In genomic region chr21:42724226-42724920, GRCh38 we compare ENCODE assay signal across 1 cellular context.
TF ChIP-seq lines count a peak whose summit lies in the region.

No MANE protein-coding gene starts in this region.

TF ChIP-seq in HepG2, 621 proteins besides CTCF, POLR2A, EP300 and RAD21 (continued from another document and continues in another):
- TF ChIP-seq, protein P1, sequence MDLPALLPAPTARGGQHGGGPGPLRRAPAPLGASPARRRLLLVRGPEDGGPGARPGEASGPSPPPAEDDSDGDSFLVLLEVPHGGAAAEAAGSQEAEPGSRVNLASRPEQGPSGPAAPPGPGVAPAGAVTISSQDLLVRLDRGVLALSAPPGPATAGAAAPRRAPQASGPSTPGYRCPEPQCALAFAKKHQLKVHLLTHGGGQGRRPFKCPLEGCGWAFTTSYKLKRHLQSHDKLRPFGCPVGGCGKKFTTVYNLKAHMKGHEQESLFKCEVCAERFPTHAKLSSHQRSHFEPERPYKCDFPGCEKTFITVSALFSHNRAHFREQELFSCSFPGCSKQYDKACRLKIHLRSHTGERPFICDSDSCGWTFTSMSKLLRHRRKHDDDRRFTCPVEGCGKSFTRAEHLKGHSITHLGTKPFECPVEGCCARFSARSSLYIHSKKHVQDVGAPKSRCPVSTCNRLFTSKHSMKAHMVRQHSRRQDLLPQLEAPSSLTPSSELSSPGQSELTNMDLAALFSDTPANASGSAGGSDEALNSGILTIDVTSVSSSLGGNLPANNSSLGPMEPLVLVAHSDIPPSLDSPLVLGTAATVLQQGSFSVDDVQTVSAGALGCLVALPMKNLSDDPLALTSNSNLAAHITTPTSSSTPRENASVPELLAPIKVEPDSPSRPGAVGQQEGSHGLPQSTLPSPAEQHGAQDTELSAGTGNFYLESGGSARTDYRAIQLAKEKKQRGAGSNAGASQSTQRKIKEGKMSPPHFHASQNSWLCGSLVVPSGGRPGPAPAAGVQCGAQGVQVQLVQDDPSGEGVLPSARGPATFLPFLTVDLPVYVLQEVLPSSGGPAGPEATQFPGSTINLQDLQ (CRISPR knock-in tag; IDR thresholded peaks at IDR 0.05): no peak
- TF ChIP-seq ZNF850 (CRISPR knock-in tag; conservative IDR thresholded peaks at IDR 0.05) (no peak), ZBTB1 (CRISPR knock-in tag; IDR thresholded peaks at IDR 0.05; ENCODE audit: borderline replicate concordance) (no peak), PPARG (CRISPR knock-in tag; conservative IDR thresholded peaks at IDR 0.05) (peak; percentile 97), SALL2 (CRISPR knock-in tag; IDR thresholded peaks at IDR 0.05) (no peak), TBX2 (CRISPR knock-in tag; IDR thresholded peaks at IDR 0.05; ENCODE audit: borderline replicate concordance) (peak; percentile 49), SAP130 (CRISPR knock-in tag; IDR thresholded peaks at IDR 0.05; ENCODE audit: low read depth) (peak; percentile 69), ZNF556 (CRISPR knock-in tag; IDR thresholded peaks at IDR 0.05; ENCODE audit: borderline replicate concordance) (peak; percentile 53; the same call in 1 of the 2 replicates), MEF2D (CRISPR knock-in tag; IDR thresholded peaks at IDR 0.05) (0 out of 2 replicates have a peak, but pooled peaks have one; percentile 46), KDM3A (CRISPR knock-in tag; IDR thresholded peaks at IDR 0.05; ENCODE audit: low read depth) (no peak), SMC3 (IDR thresholded peaks at IDR 0.05; ENCODE audit: low read length) (0 out of 2 replicates have a peak, but pooled peaks have one; percentile 19), FOXK2 (IDR thresholded peaks at IDR 0.05) (no peak), SOX13 (IDR thresholded peaks at IDR 0.05) (0 out of 2 replicates have a peak, but pooled peaks have one; percentile 32), SOX13 (CRISPR knock-in tag; conservative IDR thresholded peaks at IDR 0.05 in 1 of 2, IDR thresholded peaks at IDR 0.05 in 1 of 2) (peak in 1 of 2 experiments; percentile 52; a peak in 1 of 4 replicates), SOX5 (CRISPR knock-in tag; IDR thresholded peaks at IDR 0.05; ENCODE audit: borderline replicate concordance) (peak; percentile 59; the same call in 1 of the 2 replicates), ZNF597 (CRISPR knock-in tag; IDR thresholded peaks at IDR 0.05) (no peak), ZNF891 (CRISPR knock-in tag; IDR thresholded peaks at IDR 0.05) (0 out of 2 replicates have a peak, but pooled peaks have one; percentile 52), FOSL2 (CRISPR knock-in tag; IDR thresholded peaks at IDR 0.05) (peak; percentile 56), ZNF331 (CRISPR knock-in tag; IDR thresholded peaks at IDR 0.05) (0 out of 2 replicates have a peak, but pooled peaks have one; percentile 17), MAFK (conservative IDR thresholded peaks at IDR 0.05 in 1 of 2, IDR thresholded peaks at IDR 0.05 in 1 of 2; ENCODE audit: low read length in 2 of 2) (peak; percentile 71 to 72), NR2F6 (IDR thresholded peaks at IDR 0.05) (peak; percentile 71), NR2F6 (CRISPR knock-in tag; IDR thresholded peaks at IDR 0.05) (peak; percentile 77), ZNF143 (CRISPR knock-in tag; IDR thresholded peaks at IDR 0.05) (no peak), ZFP82 (CRISPR knock-in tag; IDR thresholded peaks at IDR 0.05; ENCODE audit: borderline replicate concordance) (no peak), ZBTB38 (CRISPR knock-in tag; IDR thresholded peaks at IDR 0.05) (0 out of 2 replicates have a peak, but pooled peaks have one; percentile 63), ZNF292 (CRISPR knock-in tag; IDR thresholded peaks at IDR 0.05; ENCODE audit: borderline replicate concordance, low read depth) (no peak), ARHGAP35 (CRISPR knock-in tag; IDR thresholded peaks at IDR 0.05; ENCODE audit: borderline replicate concordance) (no peak), ZBTB26 (CRISPR knock-in tag; IDR thresholded peaks at IDR 0.05; ENCODE audit: borderline replicate concordance) (no peak), KDM4B (CRISPR knock-in tag; IDR thresholded peaks at IDR 0.05) (no peak), RXRB (CRISPR knock-in tag; IDR thresholded peaks at IDR 0.05; ENCODE audit: borderline replicate concordance) (peak; percentile 87), MED1 (CRISPR knock-in tag; IDR thresholded peaks at IDR 0.05) (peak; percentile 89), ELF3 (CRISPR knock-in tag; IDR thresholded peaks at IDR 0.05) (peak; percentile 88), ZNF543 (CRISPR knock-in tag; IDR thresholded peaks at IDR 0.05) (no peak), KAT2B (IDR thresholded peaks at IDR 0.05; ENCODE audit: borderline replicate concordance, low read depth, low read length) (no peak)
- TF ChIP-seq, protein P2, sequence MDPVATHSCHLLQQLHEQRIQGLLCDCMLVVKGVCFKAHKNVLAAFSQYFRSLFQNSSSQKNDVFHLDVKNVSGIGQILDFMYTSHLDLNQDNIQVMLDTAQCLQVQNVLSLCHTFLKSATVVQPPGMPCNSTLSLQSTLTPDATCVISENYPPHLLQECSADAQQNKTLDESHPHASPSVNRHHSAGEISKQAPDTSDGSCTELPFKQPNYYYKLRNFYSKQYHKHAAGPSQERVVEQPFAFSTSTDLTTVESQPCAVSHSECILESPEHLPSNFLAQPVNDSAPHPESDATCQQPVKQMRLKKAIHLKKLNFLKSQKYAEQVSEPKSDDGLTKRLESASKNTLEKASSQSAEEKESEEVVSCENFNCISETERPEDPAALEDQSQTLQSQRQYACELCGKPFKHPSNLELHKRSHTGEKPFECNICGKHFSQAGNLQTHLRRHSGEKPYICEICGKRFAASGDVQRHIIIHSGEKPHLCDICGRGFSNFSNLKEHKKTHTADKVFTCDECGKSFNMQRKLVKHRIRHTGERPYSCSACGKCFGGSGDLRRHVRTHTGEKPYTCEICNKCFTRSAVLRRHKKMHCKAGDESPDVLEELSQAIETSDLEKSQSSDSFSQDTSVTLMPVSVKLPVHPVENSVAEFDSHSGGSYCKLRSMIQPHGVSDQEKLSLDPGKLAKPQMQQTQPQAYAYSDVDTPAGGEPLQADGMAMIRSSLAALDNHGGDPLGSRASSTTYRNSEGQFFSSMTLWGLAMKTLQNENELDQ (CRISPR knock-in tag; IDR thresholded peaks at IDR 0.05; ENCODE audit: borderline replicate concordance): no peak
- TF ChIP-seq, protein P3, sequence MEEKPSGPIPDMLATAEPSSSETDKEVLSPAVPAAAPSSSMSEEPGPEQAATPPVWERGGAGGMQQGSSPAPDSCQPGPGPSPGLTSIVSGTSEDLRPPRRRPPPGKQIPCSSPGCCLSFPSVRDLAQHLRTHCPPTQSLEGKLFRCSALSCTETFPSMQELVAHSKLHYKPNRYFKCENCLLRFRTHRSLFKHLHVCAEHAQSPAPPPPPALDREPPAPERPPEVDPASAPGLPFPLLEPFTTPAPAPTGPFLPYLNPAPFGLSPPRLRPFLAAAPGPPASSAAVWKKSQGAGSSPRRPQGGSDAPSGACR (CRISPR knock-in tag; IDR thresholded peaks at IDR 0.05): no peak
- TF ChIP-seq, protein P4, sequence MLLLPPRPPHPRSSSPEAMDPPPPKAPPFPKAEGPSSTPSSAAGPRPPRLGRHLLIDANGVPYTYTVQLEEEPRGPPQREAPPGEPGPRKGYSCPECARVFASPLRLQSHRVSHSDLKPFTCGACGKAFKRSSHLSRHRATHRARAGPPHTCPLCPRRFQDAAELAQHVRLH (CRISPR knock-in tag; IDR thresholded peaks at IDR 0.05; ENCODE audit: borderline replicate concordance, low read depth): 0 out of 2 replicates have a peak, but pooled peaks have one; percentile 40
- TF ChIP-seq, protein P5, sequence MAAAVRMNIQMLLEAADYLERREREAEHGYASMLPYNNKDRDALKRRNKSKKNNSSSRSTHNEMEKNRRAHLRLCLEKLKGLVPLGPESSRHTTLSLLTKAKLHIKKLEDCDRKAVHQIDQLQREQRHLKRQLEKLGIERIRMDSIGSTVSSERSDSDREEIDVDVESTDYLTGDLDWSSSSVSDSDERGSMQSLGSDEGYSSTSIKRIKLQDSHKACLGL (CRISPR knock-in tag; IDR thresholded peaks at IDR 0.05): no peak
- TF ChIP-seq, protein P6, sequence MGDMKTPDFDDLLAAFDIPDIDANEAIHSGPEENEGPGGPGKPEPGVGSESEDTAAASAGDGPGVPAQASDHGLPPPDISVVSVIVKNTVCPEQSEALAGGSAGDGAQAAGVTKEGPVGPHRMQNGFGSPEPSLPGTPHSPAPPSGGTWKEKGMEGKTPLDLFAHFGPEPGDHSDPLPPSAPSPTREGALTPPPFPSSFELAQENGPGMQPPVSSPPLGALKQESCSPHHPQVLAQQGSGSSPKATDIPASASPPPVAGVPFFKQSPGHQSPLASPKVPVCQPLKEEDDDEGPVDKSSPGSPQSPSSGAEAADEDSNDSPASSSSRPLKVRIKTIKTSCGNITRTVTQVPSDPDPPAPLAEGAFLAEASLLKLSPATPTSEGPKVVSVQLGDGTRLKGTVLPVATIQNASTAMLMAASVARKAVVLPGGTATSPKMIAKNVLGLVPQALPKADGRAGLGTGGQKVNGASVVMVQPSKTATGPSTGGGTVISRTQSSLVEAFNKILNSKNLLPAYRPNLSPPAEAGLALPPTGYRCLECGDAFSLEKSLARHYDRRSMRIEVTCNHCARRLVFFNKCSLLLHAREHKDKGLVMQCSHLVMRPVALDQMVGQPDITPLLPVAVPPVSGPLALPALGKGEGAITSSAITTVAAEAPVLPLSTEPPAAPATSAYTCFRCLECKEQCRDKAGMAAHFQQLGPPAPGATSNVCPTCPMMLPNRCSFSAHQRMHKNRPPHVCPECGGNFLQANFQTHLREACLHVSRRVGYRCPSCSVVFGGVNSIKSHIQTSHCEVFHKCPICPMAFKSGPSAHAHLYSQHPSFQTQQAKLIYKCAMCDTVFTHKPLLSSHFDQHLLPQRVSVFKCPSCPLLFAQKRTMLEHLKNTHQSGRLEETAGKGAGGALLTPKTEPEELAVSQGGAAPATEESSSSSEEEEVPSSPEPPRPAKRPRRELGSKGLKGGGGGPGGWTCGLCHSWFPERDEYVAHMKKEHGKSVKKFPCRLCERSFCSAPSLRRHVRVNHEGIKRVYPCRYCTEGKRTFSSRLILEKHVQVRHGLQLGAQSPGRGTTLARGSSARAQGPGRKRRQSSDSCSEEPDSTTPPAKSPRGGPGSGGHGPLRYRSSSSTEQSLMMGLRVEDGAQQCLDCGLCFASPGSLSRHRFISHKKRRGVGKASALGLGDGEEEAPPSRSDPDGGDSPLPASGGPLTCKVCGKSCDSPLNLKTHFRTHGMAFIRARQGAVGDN (CRISPR knock-in tag; IDR thresholded peaks at IDR 0.05): peak; percentile 79
- TF ChIP-seq, protein P7, sequence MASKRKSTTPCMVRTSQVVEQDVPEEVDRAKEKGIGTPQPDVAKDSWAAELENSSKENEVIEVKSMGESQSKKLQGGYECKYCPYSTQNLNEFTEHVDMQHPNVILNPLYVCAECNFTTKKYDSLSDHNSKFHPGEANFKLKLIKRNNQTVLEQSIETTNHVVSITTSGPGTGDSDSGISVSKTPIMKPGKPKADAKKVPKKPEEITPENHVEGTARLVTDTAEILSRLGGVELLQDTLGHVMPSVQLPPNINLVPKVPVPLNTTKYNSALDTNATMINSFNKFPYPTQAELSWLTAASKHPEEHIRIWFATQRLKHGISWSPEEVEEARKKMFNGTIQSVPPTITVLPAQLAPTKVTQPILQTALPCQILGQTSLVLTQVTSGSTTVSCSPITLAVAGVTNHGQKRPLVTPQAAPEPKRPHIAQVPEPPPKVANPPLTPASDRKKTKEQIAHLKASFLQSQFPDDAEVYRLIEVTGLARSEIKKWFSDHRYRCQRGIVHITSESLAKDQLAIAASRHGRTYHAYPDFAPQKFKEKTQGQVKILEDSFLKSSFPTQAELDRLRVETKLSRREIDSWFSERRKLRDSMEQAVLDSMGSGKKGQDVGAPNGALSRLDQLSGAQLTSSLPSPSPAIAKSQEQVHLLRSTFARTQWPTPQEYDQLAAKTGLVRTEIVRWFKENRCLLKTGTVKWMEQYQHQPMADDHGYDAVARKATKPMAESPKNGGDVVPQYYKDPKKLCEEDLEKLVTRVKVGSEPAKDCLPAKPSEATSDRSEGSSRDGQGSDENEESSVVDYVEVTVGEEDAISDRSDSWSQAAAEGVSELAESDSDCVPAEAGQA (IDR thresholded peaks at IDR 0.05; ENCODE audit: low read depth): no peak
- TF ChIP-seq, protein P7 (CRISPR knock-in tag; IDR thresholded peaks at IDR 0.05; ENCODE audit: borderline replicate concordance): no peak
- TF ChIP-seq, protein P8, sequence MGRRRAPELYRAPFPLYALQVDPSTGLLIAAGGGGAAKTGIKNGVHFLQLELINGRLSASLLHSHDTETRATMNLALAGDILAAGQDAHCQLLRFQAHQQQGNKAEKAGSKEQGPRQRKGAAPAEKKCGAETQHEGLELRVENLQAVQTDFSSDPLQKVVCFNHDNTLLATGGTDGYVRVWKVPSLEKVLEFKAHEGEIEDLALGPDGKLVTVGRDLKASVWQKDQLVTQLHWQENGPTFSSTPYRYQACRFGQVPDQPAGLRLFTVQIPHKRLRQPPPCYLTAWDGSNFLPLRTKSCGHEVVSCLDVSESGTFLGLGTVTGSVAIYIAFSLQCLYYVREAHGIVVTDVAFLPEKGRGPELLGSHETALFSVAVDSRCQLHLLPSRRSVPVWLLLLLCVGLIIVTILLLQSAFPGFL (CRISPR knock-in tag; IDR thresholded peaks at IDR 0.05): no peak
